ENCODE assay signal across 8 cellular contexts in the genomic region with DNA sequence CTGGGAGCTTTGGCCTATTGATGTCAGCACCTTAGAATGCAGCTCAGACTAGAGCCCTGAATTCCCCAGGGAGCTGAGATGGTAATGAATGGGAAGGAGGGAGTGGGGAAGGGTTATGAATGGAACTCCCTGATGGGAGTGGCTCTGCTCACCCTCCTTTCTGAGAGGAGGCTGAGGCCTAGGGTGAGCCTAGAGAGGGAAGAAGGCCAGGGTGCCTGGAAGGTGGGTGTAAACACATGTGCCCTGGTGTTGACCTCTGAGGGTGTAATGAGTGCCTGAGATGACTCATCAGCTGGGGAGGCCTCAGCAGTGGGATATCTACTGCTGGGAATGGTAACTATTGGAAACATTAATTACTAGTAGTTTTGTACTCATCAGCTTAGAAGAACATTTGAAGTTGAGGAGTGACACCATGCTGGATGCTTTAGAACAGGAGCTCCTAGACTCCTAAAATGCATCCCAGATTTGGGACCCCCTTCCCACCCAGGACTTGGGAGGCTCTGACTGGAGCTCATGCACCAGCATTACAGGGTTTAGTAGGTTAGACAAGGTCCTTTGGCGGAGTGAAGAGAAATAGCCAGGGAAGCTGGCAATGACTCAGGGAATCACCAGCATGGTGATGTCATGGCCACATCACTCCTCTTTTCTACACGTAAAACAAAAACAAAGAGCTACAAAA. TPM values are rescaled to one million over a fixed set of nuclear protein-coding genes. Genes with fewer than 3 reads are reported as not detected.
DNase-seq lines count a peak whose midpoint lies in the region; ATAC-seq and TF ChIP-seq lines count a peak whose summit lies in the region.
"Had no signal": no experiment of that assay in that cellular context is flagged by ENCODE, and none has a peak within 500 bp of the region (broad histone marks: within the 10 kb centered on the region; RNA-seq: fewer than 3 reads in every experiment).

No MANE protein-coding gene starts in this region.

- peaks cover 82% of the 10 kb centered on the region for H3K36me3 ChIP-seq in brain microvascular endothelial cell (replicated peaks)

- no peak for TF ChIP-seq POLR2A in NB4 (IDR thresholded peaks at IDR 0.05; ENCODE audit: extremely low read depth, insufficient read length)

- H3K27ac ChIP-seq in brain microvascular endothelial cell (peak overlapping the region; percentile 94), temporal lobe (ENCODE audit: low read depth, low read length) (peak overlapping the region; percentile 21)
- H3K27ac ChIP-seq: VCaP had no signal

- DNase-seq in GM04504 (ENCODE audit: low read depth) (peak; percentile 98), NB4 (ENCODE audit: low read depth) (peak; percentile 69), brain microvascular endothelial cell (peak; percentile 94), kidney tubule cell (ENCODE audit: low spot score) (peak; percentile 98), G401 (ENCODE audit: low spot score) (no peak)

- no peak for TF ChIP-seq CTCF in NB4 (IDR thresholded peaks at IDR 0.05; ENCODE audit: low read depth, low read length)
- no peak for TF ChIP-seq CTCF in brain microvascular endothelial cell (IDR thresholded peaks at IDR 0.05; ENCODE audit: low read depth, low read length, missing control alignments)

- H3K27me3 ChIP-seq in brain microvascular endothelial cell (replicated peaks) = no peaks in the 10 kb centered on the region

- H3K4me3 ChIP-seq in NB4 (ENCODE audit: low read depth, low read length) = no peak overlapping the region
- no peak overlapping the region for H3K4me3 ChIP-seq in brain microvascular endothelial cell (ENCODE audit: low read depth, low read length)

- in situ Hi-C loops in brain microvascular endothelial cell (cut with HindIII; ENCODE audit: low pct_ligation_motif_present, low sequenced_read_pairs) (no loop called here), G401 (cut with HindIII; ENCODE audit: low sequenced_read_pairs) (no loop called here)

- ATAC-seq in GM21529 (IDR thresholded peaks at IDR 0.05; ENCODE audit: unreplicated experiment) = no peak

RNA-seq across cellular contexts. Expression of a gene that starts 16.0 kb away (rescaled TPM):
- 4.9 TPM for total RNA-seq in temporal lobe
- 4.0 and 9.1 TPM in 2 replicates for total RNA-seq in G401 (2014; rRNA removed; shearing (Covaris generic))

RNA-seq across cellular contexts. Expression of a gene that starts 54.7 kb away (rescaled TPM):
- 5.4 TPM for total RNA-seq in temporal lobe
- 19.6 and 43.5 TPM in 2 replicates for total RNA-seq in G401 (2014; rRNA removed; shearing (Covaris generic))
